Comparison of ENCODE assay signal across 11 cellular contexts in the genomic region with DNA sequence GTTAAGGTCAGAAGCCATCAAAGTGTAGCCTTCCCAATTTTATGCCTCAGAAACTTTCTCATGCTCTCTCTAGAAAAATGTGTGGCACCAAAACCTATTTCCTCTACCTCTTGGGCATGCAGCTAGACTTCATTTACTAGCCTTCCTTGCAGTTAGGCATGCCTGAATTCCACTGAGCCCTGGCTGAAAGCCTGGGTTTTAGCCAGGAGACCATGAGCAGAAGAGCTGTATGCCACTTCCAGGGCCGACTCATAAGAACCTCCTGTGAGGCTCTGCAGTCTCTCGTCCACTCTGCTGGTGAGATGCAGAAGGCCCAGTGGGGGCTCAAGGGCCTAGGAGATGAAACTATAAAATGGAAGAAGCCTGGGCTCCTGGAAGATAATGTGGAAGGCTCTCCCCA.
DNase-seq lines count a peak whose midpoint lies in the region; ATAC-seq, FAIRE-seq and TF ChIP-seq lines count a peak whose summit lies in the region.
"Had no signal": no experiment of that assay in that cellular context is flagged by ENCODE, and none has a peak within 500 bp of the region (broad histone marks: within the 10 kb centered on the region; RNA-seq: fewer than 3 reads in every experiment).

No MANE protein-coding gene starts in this region.

- peaks cover 15% of the 10 kb centered on the region for H3K27me3 Mint-ChIP-seq in HFFc6 (ENCODE audit: insufficient read depth)

- peaks cover 76% of the 10 kb centered on the region for H3K4me1 ChIP-seq in SJSA1 (replicated peaks)
- H3K4me1 ChIP-seq in thoracic aorta (ENCODE audit: control insufficient read depth in 1 of 2, low read depth in 2 of 2) = peaks cover 8 to 59% of the 10 kb centered on the region in 2 donors

- DNase-seq in HFFc6 (no peak), SJSA1 (ENCODE audit: low read depth in 1 of 2, low spot score in 2 of 2) (no peak), glomerular visceral epithelial cell (ENCODE audit: extremely low spot score) (peak; percentile 34), thoracic aorta (ENCODE audit: low spot score) (no peak), GM12892 (ENCODE audit: insufficient read length) (no peak), GM19240 (ENCODE audit: insufficient read length, low spot score) (no peak), T-helper 1 cell (no peak)
- DNase-seq: NCI-H69, SHP77 had no signal

- H3K4me1 Mint-ChIP-seq in HFFc6 (ENCODE audit: low read depth) = peaks cover 99% of the 10 kb centered on the region

- TF ChIP-seq POLR2A in GM12892 (IDR thresholded peaks at IDR 0.05; ENCODE audit: low read depth, low read length) = no peak

- no peak overlapping the region for H3K4me3 ChIP-seq in SJSA1
- no peak overlapping the region for H3K4me3 ChIP-seq in thoracic aorta
- H3K4me3 ChIP-seq: BLaER1 treated with 17β-estradiol and CSF1 and Interleukin-3, amounts not matched to agents 10 nM and 100 nM had no signal

- H3K36me3 ChIP-seq in SJSA1 (no peaks in the 10 kb centered on the region; the same call in 1 of the 2 replicates), thoracic aorta (peaks cover 27% of the 10 kb centered on the region)

- peaks cover 81% of the 10 kb centered on the region for H3K36me3 Mint-ChIP-seq in HFFc6 (ENCODE audit: low read depth)

- TF ChIP-seq CTCF in HFFc6 (IDR thresholded peaks at IDR 0.05) = no peak
- TF ChIP-seq CTCF in thoracic aorta (IDR thresholded peaks at IDR 0.05) = no peak

- no peak for FAIRE-seq in GM12892 (lab: Jason Lieb, UNC)

- peak overlapping the region; percentile 94 for H3K27ac Mint-ChIP-seq in HFFc6

- peak overlapping the region; percentile 71 for H3K4me3 Mint-ChIP-seq in HFFc6

- H3K27me3 ChIP-seq in SJSA1 (replicated peaks) (no peaks in the 10 kb centered on the region), thoracic aorta (replicated peaks; ENCODE audit: insufficient read depth) (no peaks in the 10 kb centered on the region)
- H3K27me3 ChIP-seq: BLaER1 treated with 17β-estradiol and CSF1 and Interleukin-3, amounts not matched to agents 10 nM and 100 nM had no signal

- no peak for ATAC-seq in thoracic aorta (ENCODE audit: insufficient number of reproducible peaks, low FRiP score, low read depth)
- ATAC-seq: HCT116 had no signal

- no peaks in the 10 kb centered on the region; the same call in 1 of the 2 replicates for H3K9me3 Mint-ChIP-seq in HFFc6

- H3K9me3 ChIP-seq in SJSA1 (replicated peaks) (no peaks in the 10 kb centered on the region), thoracic aorta (no peaks in the 10 kb centered on the region)
- H3K9me3 ChIP-seq: BLaER1 treated with 17β-estradiol and CSF1 and Interleukin-3, amounts not matched to agents 10 nM and 100 nM had no signal

- peak overlapping the region; percentile 55 for H3K27ac ChIP-seq in SJSA1
- peak overlapping the region; percentile 21 to 45 for H3K27ac ChIP-seq in thoracic aorta
- H3K27ac ChIP-seq: BLaER1 treated with 17β-estradiol and CSF1 and Interleukin-3, amounts not matched to agents 10 nM and 100 nM had no signal
